ENCODE assay signal across 19 cellular contexts in the genomic region with DNA sequence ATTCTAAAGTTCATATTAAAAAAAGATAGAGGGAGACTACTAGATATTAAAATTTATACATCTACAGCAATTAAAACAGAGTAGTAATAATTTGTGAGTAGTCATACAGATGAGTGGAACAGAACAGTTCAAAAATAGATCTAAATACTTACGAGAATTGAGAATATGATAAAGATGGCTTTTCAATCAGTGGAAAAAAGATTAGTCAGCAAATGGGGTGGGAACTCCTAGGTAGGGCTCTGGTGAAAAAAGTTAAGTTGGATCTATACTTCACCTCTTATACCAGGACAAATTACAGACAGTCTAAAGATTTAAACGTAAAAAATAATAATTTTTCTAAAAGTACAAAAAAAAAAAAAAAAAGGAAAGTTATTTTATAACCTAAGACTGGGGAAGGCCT.
DNase-seq lines count a peak whose midpoint lies in the region; ATAC-seq, FAIRE-seq and TF ChIP-seq lines count a peak whose summit lies in the region.
"Had no signal": no experiment of that assay in that cellular context is flagged by ENCODE, and none has a peak within 500 bp of the region (broad histone marks: within the 10 kb centered on the region; RNA-seq: fewer than 3 reads in every experiment).

No MANE protein-coding gene starts in this region.

- H3K4me2 ChIP-seq in A549, result no peak overlapping the region
- no peak overlapping the region for H3K4me2 ChIP-seq in IMR-90 (ENCODE audit: low read depth, low read length)
- H3K4me2 ChIP-seq: BLaER1 treated with 17β-estradiol and CSF1 and Interleukin-3, amounts not matched to agents 10 nM and 100 nM had no signal

- no peaks in the 10 kb centered on the region for H3K9me1 ChIP-seq in IMR-90 (ENCODE audit: insufficient read depth, low read length)

- WGBS in A549 (ENCODE audit: missing lambda C conversion rate), result 91% methylated on average over 2 of the region's 2 CpGs
- WGBS in IMR-90 (ENCODE audit: extremely low coverage in 2 of 2, insufficient read length in 1 of 2), 2 experiments, result no CpG with 5 or more reads among the region's 2 CpGs
- 80 to 82% methylated on average over 2 of the region's 2 CpGs for whole genome bisulfite sequencing in pancreas, 2 donors

- CTCF ChIA-PET in A549 (lab: Yijun Ruan, JAX), result no interaction called here
- CTCF ChIA-PET in IMR-90 (lab: Yijun Ruan, JAX), result no interaction called here

- H2BK15ac ChIP-seq in IMR-90 (ENCODE audit: low read depth, low read length), result no peak overlapping the region

- no peak overlapping the region for H2BK120ac ChIP-seq in IMR-90 (ENCODE audit: low read depth, low read length)

- no peak overlapping the region for H3K56ac ChIP-seq in IMR-90 (ENCODE audit: extremely low read depth, insufficient read depth, low read length)

- no peak overlapping the region for H2AK5ac ChIP-seq in IMR-90 (ENCODE audit: low read depth, low read length)

- no peak for TF ChIP-seq CTCF in A549 (IDR thresholded peaks at IDR 0.05)
- TF ChIP-seq CTCF in IMR-90 (conservative IDR thresholded peaks at IDR 0.05; ENCODE audit: low read depth, low read length), result no peak
- no peak for TF ChIP-seq CTCF in pancreas (IDR thresholded peaks at IDR 0.05)

- H3K14ac ChIP-seq in IMR-90 (replicated peaks; ENCODE audit: low read depth, low read length), result no peak overlapping the region

- dilution Hi-C loops in IMR-90 (cut with HindIII; ENCODE audit: low sequenced_read_pairs, unreplicated experiment), result no loop called here

- H4K20me1 ChIP-seq in IMR-90 (ENCODE audit: insufficient read depth, low read length), result no peaks in the 10 kb centered on the region
- H4K20me1 ChIP-seq: BLaER1 treated with 17β-estradiol and CSF1 and Interleukin-3, amounts not matched to agents 10 nM and 100 nM had no signal

- H2AFZ ChIP-seq in IMR-90 (replicated peaks; ENCODE audit: low read length, poor library complexity), result no peak overlapping the region

- FAIRE-seq in A549 (lab: Jason Lieb, UNC), result no peak
- FAIRE-seq in pancreas (lab: Jason Lieb, UNC), result peak; percentile 67
- FAIRE-seq: GM12891, GM19239 had no signal

- no peaks in the 10 kb centered on the region for H3K36me3 ChIP-seq in IMR-90 (ENCODE audit: control insufficient read depth, insufficient read depth, low read length)
- no peaks in the 10 kb centered on the region for H3K36me3 ChIP-seq in pancreas

- H3K9me3 ChIP-seq in A549 (no peaks in the 10 kb centered on the region; the same call in 2 of the 3 replicates), IMR-90 (ENCODE audit: control insufficient read depth, insufficient read depth, low read length) (no peaks in the 10 kb centered on the region), pancreas (no peaks in the 10 kb centered on the region)

- TF ChIP-seq POLR2A in A549 (IDR thresholded peaks at IDR 0.05; ENCODE audit: low read length) (no peak), IMR-90 (IDR thresholded peaks at IDR 0.05; ENCODE audit: low read depth, low read length) (no peak)

- BruUV-seq in IMR-90 (replicated peaks; lab: Mats Ljungman, UMichigan), result no TSS peak

- no peak for TF ChIP-seq EP300 in A549 (IDR thresholded peaks at IDR 0.05)

- H3K79me1 ChIP-seq in IMR-90 (ENCODE audit: low read depth in 1 of 2, low read length in 2 of 2), result no peaks in the 10 kb centered on the region

- no peak overlapping the region for H2AK9ac ChIP-seq in IMR-90 (replicated peaks; ENCODE audit: low read depth, low read length, poor library complexity)

- no peak overlapping the region for H3K18ac ChIP-seq in IMR-90 (ENCODE audit: low read depth, low read length)

- H3K27me3 ChIP-seq in IMR-90 (ENCODE audit: control insufficient read depth, insufficient read depth, low read length), result no peaks in the 10 kb centered on the region
- no peaks in the 10 kb centered on the region for H3K27me3 ChIP-seq in pancreas
- H3K27me3 ChIP-seq: BLaER1 treated with 17β-estradiol and CSF1 and Interleukin-3, amounts not matched to agents 10 nM and 100 nM had no signal

- no peak overlapping the region for H4K8ac ChIP-seq in IMR-90 (ENCODE audit: low read depth in 2 of 2, low read length in 2 of 2)

- in situ Hi-C loops in IMR-90 (cut with MboI; ENCODE audit: low sequenced_read_pairs), result no loop called here

- H4K5ac ChIP-seq in IMR-90 (ENCODE audit: low read depth, low read length), result no peak overlapping the region

- H2BK20ac ChIP-seq in IMR-90 (ENCODE audit: low read depth, low read length), result no peak overlapping the region

- H3K4me3 ChIP-seq in A549, result no peak overlapping the region
- H3K4me3 ChIP-seq in IMR-90 (ENCODE audit: insufficient read depth, low read depth, low read length), result no peak overlapping the region
- H3K4me3 ChIP-seq in pancreas, result no peak overlapping the region
- H3K4me3 ChIP-seq: BLaER1 treated with 17β-estradiol and CSF1 and Interleukin-3, amounts not matched to agents 10 nM and 100 nM had no signal

- no peak overlapping the region for H3K9ac ChIP-seq in IMR-90 (ENCODE audit: low read depth, low read length)
- H3K9ac ChIP-seq: BLaER1 treated with 17β-estradiol and CSF1 and Interleukin-3, amounts not matched to agents 10 nM and 100 nM had no signal

- no peak for TF ChIP-seq RAD21 in A549 (conservative IDR thresholded peaks at IDR 0.05 in 1 of 2, IDR thresholded peaks at IDR 0.05 in 1 of 2)
- no peak for TF ChIP-seq RAD21 in IMR-90 (IDR thresholded peaks at IDR 0.05; ENCODE audit: low read length)

- H3K27ac ChIP-seq in A549 (no peak overlapping the region), IMR-90 (ENCODE audit: insufficient read depth, low read length) (no peak overlapping the region), pancreas (no peak overlapping the region)
- H3K27ac ChIP-seq: BLaER1 treated with 17β-estradiol and CSF1 and Interleukin-3, amounts not matched to agents 10 nM and 100 nM; C4-2B had no signal

- no peak overlapping the region for H4K91ac ChIP-seq in IMR-90 (ENCODE audit: insufficient read depth, low read depth, low read length)

- POLR2A ChIA-PET in A549 (lab: Yijun Ruan, JAX) (no interaction called here), IMR-90 (lab: Charles Lee; ENCODE audit: unreplicated experiment) (no interaction called here)

- intact Hi-C loops in IMR-90 (cut with micrococcal nuclease) (no loop called here), pancreas (cut with DNase I) (no loop called here)

- no peak overlapping the region for H3K23ac ChIP-seq in IMR-90 (ENCODE audit: low read depth, low read length)

- H3K4ac ChIP-seq in IMR-90 (ENCODE audit: low read depth, low read length), result no peak overlapping the region

- no peak overlapping the region for H2BK5ac ChIP-seq in IMR-90 (ENCODE audit: low read depth, low read length, poor library complexity, severe bottlenecking)

- DNase-seq in A549 (ENCODE audit: low read depth in 1 of 2, low spot score in 1 of 2) (no peak), IMR-90 (no peak), pancreas (no peak), hepatic stellate cell (ENCODE audit: low spot score) (no peak), DMS53 treated with DMSO at 0.1 percent for 48 hours (lab: John Stamatoyannopoulos, UW; ENCODE audit: unreplicated experiment) (no peak)
- DNase-seq: 8988T; AML-193; CD4-positive, alpha-beta T cell; CD8-positive, alpha-beta memory T cell; COR-L47; DMS 273 treated with DMSO at 0.1 percent for 48 hours; DMS153; DMS53; DMS79 treated with DMSO at 0.1 percent for 48 hours; GF-D8 had no signal

- H3K4me1 ChIP-seq in A549 (no peaks in the 10 kb centered on the region), IMR-90 (ENCODE audit: control insufficient read depth, insufficient read depth, low read length) (no peaks in the 10 kb centered on the region), pancreas (no peaks in the 10 kb centered on the region)
- H3K4me1 ChIP-seq: BLaER1 treated with 17β-estradiol and CSF1 and Interleukin-3, amounts not matched to agents 10 nM and 100 nM had no signal

- ATAC-seq in A549 (no peak), IMR-90 (ENCODE audit: low read depth) (no peak), pancreas (no peak)

TF ChIP-seq in A549, 52 proteins besides CTCF, POLR2A, EP300 and RAD21:
- no peak for TF ChIP-seq CEBPB (IDR thresholded peaks at IDR 0.05)
- TF ChIP-seq MAFK (IDR thresholded peaks at IDR 0.05; ENCODE audit: partially characterized antibody), result peak; percentile 35

TF ChIP-seq in IMR-90, 13 proteins besides CTCF, POLR2A, EP300 and RAD21:
- TF ChIP-seq CEBPB (IDR thresholded peaks at IDR 0.05; ENCODE audit: low read depth, low read length) (no peak), BHLHE40 (IDR thresholded peaks at IDR 0.05; ENCODE audit: low read depth, low read length) (no peak), MAFK (IDR thresholded peaks at IDR 0.05; ENCODE audit: low read depth, low read length) (peak; percentile 57)
- TF ChIP-seq, protein P1, sequence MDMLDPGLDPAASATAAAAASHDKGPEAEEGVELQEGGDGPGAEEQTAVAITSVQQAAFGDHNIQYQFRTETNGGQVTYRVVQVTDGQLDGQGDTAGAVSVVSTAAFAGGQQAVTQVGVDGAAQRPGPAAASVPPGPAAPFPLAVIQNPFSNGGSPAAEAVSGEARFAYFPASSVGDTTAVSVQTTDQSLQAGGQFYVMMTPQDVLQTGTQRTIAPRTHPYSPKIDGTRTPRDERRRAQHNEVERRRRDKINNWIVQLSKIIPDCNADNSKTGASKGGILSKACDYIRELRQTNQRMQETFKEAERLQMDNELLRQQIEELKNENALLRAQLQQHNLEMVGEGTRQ (IDR thresholded peaks at IDR 0.05; ENCODE audit: low read depth, low read length), result no peak
